In genomic region chr18:58284699-58285490, GRCh38 we compare ENCODE assay signal across 20 cellular contexts.
DNase-seq lines count a peak whose midpoint lies in the region; ATAC-seq and TF ChIP-seq lines count a peak whose summit lies in the region.
"Had no signal": no experiment of that assay in that cellular context is flagged by ENCODE, and none has a peak within 500 bp of the region (broad histone marks: within the 10 kb centered on the region; RNA-seq: fewer than 3 reads in every experiment).

No MANE protein-coding gene starts in this region.

- H3K27me3 Mint-ChIP-seq in Calu3 (ENCODE audit: unreplicated experiment) (no peaks in the 10 kb centered on the region), progenitor cell of endocrine pancreas (no peaks in the 10 kb centered on the region)
- peaks cover 0 to 9% of the 10 kb centered on the region in 2 donors for H3K27me3 Mint-ChIP-seq in effector memory CD8-positive, alpha-beta T cell
- H3K27me3 Mint-ChIP-seq: activated T-cell treated with anti-CD3 and anti-CD28 coated beads, Interleukin-2, amount 50 U/mL, for 24 hours had no signal

- H3K9me3 Mint-ChIP-seq in Calu3 (ENCODE audit: low read depth, unreplicated experiment) (no peaks in the 10 kb centered on the region), progenitor cell of endocrine pancreas (ENCODE audit: low read depth) (no peaks in the 10 kb centered on the region)
- H3K9me3 Mint-ChIP-seq in effector memory CD8-positive, alpha-beta T cell = no peaks in the 10 kb centered on the region
- H3K9me3 Mint-ChIP-seq: activated CD4-positive, alpha-beta memory T cell treated with anti-CD3 and anti-CD28 coated beads, Interleukin-2, amount 10 ng/mL, durations not matched to agents 7 days and 5 days; activated T-cell treated with anti-CD3 and anti-CD28 coated beads, Interleukin-2, amount 50 U/mL, for 24 hours; CD4-positive, alpha-beta memory T cell; naive thymus-derived CD8-positive, alpha-beta T cell had no signal

- CTCF ChIA-PET in Calu3 (lab: Charles Lee) = interaction anchor here (0.8 to 1.5 kb wide), 6 partner anchors 7 to 30 kb away, joined by 3 to 4 read pairs (median 4); no protein-coding TSS in a partner anchor

- intact Hi-C loops in Calu3 (cut with micrococcal nuclease; ENCODE audit: unreplicated experiment) (loop anchor here (2.0 to 5.0 kb wide), 2 partner anchors 14 to 37 kb away; no protein-coding TSS in a partner anchor), left colon (cut with DNase I, micrococcal nuclease) (no loop called here), posterior cingulate gyrus (cut with DNase I) (no loop called here)

- DNase-seq in Calu3 = no peak
- DNase-seq in left colon = peak; percentile 36 to 64
- DNase-seq in progenitor cell of endocrine pancreas (ENCODE audit: low spot score, unreplicated experiment) = no peak
- DNase-seq in effector memory CD4-positive, alpha-beta T cell = no peak
- no peak for DNase-seq in effector memory CD8-positive, alpha-beta T cell
- no peak for DNase-seq in osteoblast (ENCODE audit: insufficient read length, low spot score, missing footprints)
- DNase-seq in posterior cingulate gyrus = no peak
- DNase-seq: activated CD4-positive, alpha-beta memory T cell treated with anti-CD3 and anti-CD28 coated beads, Interleukin-2, amount 10 ng/mL, durations not matched to agents 7 days and 5 days; activated naive CD4-positive, alpha-beta T cell treated with anti-CD3 and anti-CD28 coated beads, Interleukin-2, amount 50 U/mL, for 16 hours; activated T-cell treated with anti-CD3 and anti-CD28 coated beads, Interleukin-2, amount 50 U/mL, for 24 hours; CD4-positive, alpha-beta memory T cell; DND-41; naive thymus-derived CD8-positive, alpha-beta T cell; NCI-H146; NCI-H2227 treated with DMSO at 0.1 percent for 48 hours; spleen; T-helper 1 cell had no signal

- peaks cover 84% of the 10 kb centered on the region for H3K4me1 Mint-ChIP-seq in Calu3 (ENCODE audit: low read depth, unreplicated experiment)
- peaks cover 48% of the 10 kb centered on the region for H3K4me1 Mint-ChIP-seq in progenitor cell of endocrine pancreas (ENCODE audit: low read depth)
- no peaks in the 10 kb centered on the region for H3K4me1 Mint-ChIP-seq in effector memory CD8-positive, alpha-beta T cell (ENCODE audit: low read depth in 2 of 2)
- H3K4me1 Mint-ChIP-seq: CD4-positive, alpha-beta memory T cell had no signal

- peaks cover 11% of the 10 kb centered on the region for H3K79me2 ChIP-seq in osteoblast (ENCODE audit: insufficient read depth, low read length)

- ATAC-seq in left colon = peak; percentile 55
- ATAC-seq in effector memory CD8-positive, alpha-beta T cell (replicated peaks) = no peak
- ATAC-seq: naive thymus-derived CD8-positive, alpha-beta T cell had no signal

- no peak for TF ChIP-seq CTCF in Calu3 (IDR thresholded peaks at IDR 0.05; ENCODE audit: unreplicated experiment)
- TF ChIP-seq CTCF in VCaP (conservative IDR thresholded peaks at IDR 0.05) = no peak
- no peak for TF ChIP-seq CTCF in progenitor cell of endocrine pancreas (IDR thresholded peaks at IDR 0.05; ENCODE audit: unreplicated experiment)
- no peak for TF ChIP-seq CTCF in osteoblast (IDR thresholded peaks at IDR 0.05; ENCODE audit: extremely low read depth, low read depth, low read length)

- H3K36me3 ChIP-seq in effector memory CD4-positive, alpha-beta T cell (ENCODE audit: control insufficient read depth, insufficient read depth, low read length) = no peaks in the 10 kb centered on the region
- no peaks in the 10 kb centered on the region for H3K36me3 ChIP-seq in osteoblast (ENCODE audit: insufficient read depth, low read length)
- H3K36me3 ChIP-seq: spleen, thoracic aorta had no signal

- H2AFZ ChIP-seq in osteoblast (ENCODE audit: low read length) = no peak overlapping the region

- no TSS peak for BruUV-seq in Calu3 (replicated peaks; lab: Mats Ljungman, UMichigan)

- H3K9me3 ChIP-seq in effector memory CD4-positive, alpha-beta T cell (ENCODE audit: control insufficient read depth, low read length) = no peaks in the 10 kb centered on the region
- no peaks in the 10 kb centered on the region for H3K9me3 ChIP-seq in osteoblast (ENCODE audit: low read depth, low read length)
- H3K9me3 ChIP-seq: spleen, thoracic aorta had no signal

- no peaks in the 10 kb centered on the region for H3K27me3 ChIP-seq in effector memory CD4-positive, alpha-beta T cell (replicated peaks; ENCODE audit: control insufficient read depth, insufficient read depth, low read length, poor library complexity, severe bottlenecking)
- H3K27me3 ChIP-seq in osteoblast (ENCODE audit: insufficient read depth, low read length) = peaks cover 5% of the 10 kb centered on the region
- H3K27me3 ChIP-seq: spleen had no signal

- peak overlapping the region; percentile 22 for H3K4me3 Mint-ChIP-seq in Calu3 (ENCODE audit: low read depth, unreplicated experiment)
- no peak overlapping the region for H3K4me3 Mint-ChIP-seq in progenitor cell of endocrine pancreas (ENCODE audit: low read depth)
- H3K4me3 Mint-ChIP-seq in effector memory CD8-positive, alpha-beta T cell = no peak overlapping the region
- H3K4me3 Mint-ChIP-seq: activated CD4-positive, alpha-beta memory T cell treated with anti-CD3 and anti-CD28 coated beads, Interleukin-2, amount 10 ng/mL, durations not matched to agents 7 days and 5 days; activated T-cell treated with anti-CD3 and anti-CD28 coated beads, Interleukin-2, amount 50 U/mL, for 24 hours; naive thymus-derived CD8-positive, alpha-beta T cell had no signal

- H3K4me2 ChIP-seq in osteoblast (ENCODE audit: insufficient read depth, low read length) = no peak overlapping the region

- H3K27ac ChIP-seq in VCaP (peak overlapping the region; percentile 90), osteoblast (ENCODE audit: low read depth, low read length) (no peak overlapping the region)
- no peak overlapping the region for H3K27ac ChIP-seq in effector memory CD4-positive, alpha-beta T cell (ENCODE audit: insufficient read depth, low read length, poor library complexity, severe bottlenecking)
- H3K27ac ChIP-seq: coronary artery, spleen, thoracic aorta had no signal

- H3K27ac Mint-ChIP-seq in Calu3 (ENCODE audit: unreplicated experiment) = peak overlapping the region; percentile 69
- H3K27ac Mint-ChIP-seq in progenitor cell of endocrine pancreas = peak overlapping the region; percentile 1
- no peak overlapping the region for H3K27ac Mint-ChIP-seq in effector memory CD8-positive, alpha-beta T cell
- H3K27ac Mint-ChIP-seq: activated CD4-positive, alpha-beta memory T cell treated with anti-CD3 and anti-CD28 coated beads, Interleukin-2, amount 10 ng/mL, durations not matched to agents 7 days and 5 days; activated T-cell treated with anti-CD3 and anti-CD28 coated beads, Interleukin-2, amount 50 U/mL, for 24 hours; naive thymus-derived CD8-positive, alpha-beta T cell had no signal

- H3K36me3 Mint-ChIP-seq in Calu3 (ENCODE audit: insufficient read depth, unreplicated experiment) (peaks cover 33% of the 10 kb centered on the region), progenitor cell of endocrine pancreas (ENCODE audit: insufficient read depth) (peaks cover 8% of the 10 kb centered on the region)
- no peaks in the 10 kb centered on the region for H3K36me3 Mint-ChIP-seq in effector memory CD8-positive, alpha-beta T cell (ENCODE audit: insufficient read depth)
- H3K36me3 Mint-ChIP-seq: CD4-positive, alpha-beta memory T cell; naive thymus-derived CD8-positive, alpha-beta T cell had no signal

- H3K4me3 ChIP-seq in effector memory CD4-positive, alpha-beta T cell (ENCODE audit: insufficient read depth, low read depth, low read length, poor library complexity, severe bottlenecking) = no peak overlapping the region
- no peak overlapping the region for H3K4me3 ChIP-seq in osteoblast (ENCODE audit: insufficient read depth, low read length)
- H3K4me3 ChIP-seq: coronary artery, spleen, thoracic aorta had no signal

- peaks cover 5% of the 10 kb centered on the region for H4K20me1 ChIP-seq in osteoblast (ENCODE audit: insufficient read depth, low read length)

- H3K4me1 ChIP-seq in effector memory CD4-positive, alpha-beta T cell (ENCODE audit: control insufficient read depth, insufficient read depth, low read length, poor library complexity, severe bottlenecking) = no peaks in the 10 kb centered on the region
- peaks cover 10% of the 10 kb centered on the region for H3K4me1 ChIP-seq in osteoblast (ENCODE audit: insufficient read depth, low read length)

Comparison
In these comparisons a context has a peak if more than half of its experiments do, and no peak if none do; other contexts are left out.
1. DNase-seq: peak in left colon (2 of 2); none in Calu3 (single experiment), progenitor cell of endocrine pancreas (single experiment), effector memory CD4-positive, alpha-beta T cell (0 of 3), effector memory CD8-positive, alpha-beta T cell (0 of 3), osteoblast (single experiment) and posterior cingulate gyrus (0 of 10).
2. H3K27ac Mint-ChIP-seq: peak in Calu3 (single experiment) and progenitor cell of endocrine pancreas (single experiment); none in effector memory CD8-positive, alpha-beta T cell (0 of 2).